In genomic region chr4:2871911-2872310, GRCh38 we compare ENCODE assay signal across 1 cellular context.
TF ChIP-seq lines count a peak whose summit lies in the region.

No MANE protein-coding gene starts in this region.

TF ChIP-seq in IMR-90, 13 proteins besides CTCF, POLR2A, EP300 and RAD21 (continued from another document):
- TF ChIP-seq NFE2L2 (IDR thresholded peaks at IDR 0.05; ENCODE audit: low read depth, low read length), result no peak
